Comparison of ENCODE assay signal across 17 cellular contexts in the genomic region with DNA sequence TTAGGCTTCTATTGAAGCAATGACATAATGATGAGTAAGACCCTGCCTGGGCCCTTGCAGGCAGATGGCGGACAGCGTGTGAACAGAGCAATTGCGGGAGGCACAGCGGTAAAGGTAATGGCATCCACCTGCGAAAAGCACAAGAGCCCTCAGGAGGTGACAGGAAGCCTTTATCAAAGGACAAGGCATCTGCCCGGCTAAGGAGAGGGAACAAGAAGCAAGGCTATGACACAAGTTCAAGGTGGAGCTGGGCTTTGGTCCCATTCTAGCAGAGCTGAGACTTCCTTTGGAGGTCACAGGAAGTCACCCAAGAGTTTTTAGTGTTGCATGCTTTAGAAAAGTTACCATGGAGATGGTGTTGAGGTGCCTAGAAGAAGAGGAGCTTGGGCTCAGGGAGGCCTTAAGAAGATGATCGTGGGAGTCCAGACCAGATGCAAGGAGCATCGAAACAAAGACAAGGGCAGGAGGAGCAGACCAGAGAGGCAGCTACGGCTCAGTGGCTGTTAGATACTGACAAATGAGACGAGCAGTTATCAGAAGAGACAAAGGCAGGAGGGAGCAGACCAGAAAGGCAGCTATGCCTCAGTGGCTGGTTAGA. TPM values are rescaled to one million over a fixed set of nuclear protein-coding genes. Genes with fewer than 3 reads are reported as not detected.
DNase-seq lines count a peak whose midpoint lies in the region; ATAC-seq and TF ChIP-seq lines count a peak whose summit lies in the region.
"Had no signal": no experiment of that assay in that cellular context is flagged by ENCODE, and none has a peak within 500 bp of the region (broad histone marks: within the 10 kb centered on the region; RNA-seq: fewer than 3 reads in every experiment).

No MANE protein-coding gene starts in this region.

- peaks cover 0 to 3% of the 10 kb centered on the region in 2 donors for H3K36me3 Mint-ChIP-seq in activated T-cell treated with anti-CD3 and anti-CD28 coated beads, Interleukin-2, amount 50 U/mL, for 72 hours (ENCODE audit: insufficient read depth in 2 of 2)
- H3K36me3 Mint-ChIP-seq in T-cell, result no peaks in the 10 kb centered on the region
- peaks cover 5% of the 10 kb centered on the region for H3K36me3 Mint-ChIP-seq in chondrocyte (ENCODE audit: low read depth)
- H3K36me3 Mint-ChIP-seq: natural killer cell treated with Interleukin-12 subunit alpha and Interleukin-12 subunit beta and Interleukin-15 and Interleukin-18, amount 100 ng/mL, for 72 hours had no signal

- POLR2A ChIA-PET in T-cell (lab: Charles Lee), result no interaction called here

- H3K9me3 ChIP-seq in heart right ventricle (peaks cover 0 to 12% (median 0%) of the 10 kb centered on the region in 11 donors), right atrium auricular region (peaks cover 0 to 9% of the 10 kb centered on the region in 2 donors), gastroesophageal sphincter (peaks cover 0 to 8% (median 0%) of the 10 kb centered on the region in 3 donors)
- H3K9me3 ChIP-seq: upper lobe of left lung had no signal

- no peak overlapping the region for H3K27ac Mint-ChIP-seq in activated T-cell treated with anti-CD3 and anti-CD28 coated beads, Interleukin-2, amount 50 U/mL, for 72 hours
- H3K27ac Mint-ChIP-seq in T-cell (peak overlapping the region in 1 of 2 donors; percentile 21), chondrocyte (ENCODE audit: unreplicated experiment) (no peak overlapping the region)
- H3K27ac Mint-ChIP-seq: activated CD8-positive, alpha-beta T cell treated with anti-CD3 and anti-CD28 coated beads for 36 hours; natural killer cell treated with Interleukin-12 subunit alpha and Interleukin-12 subunit beta and Interleukin-15 and Interleukin-18, amount 100 ng/mL, for 72 hours had no signal

- H3K27me3 ChIP-seq in heart right ventricle (no peaks in the 10 kb centered on the region), right atrium auricular region (no peaks in the 10 kb centered on the region), gastroesophageal sphincter (no peaks in the 10 kb centered on the region)
- H3K27me3 ChIP-seq: upper lobe of left lung had no signal

- H3K27ac ChIP-seq in heart right ventricle (peak overlapping the region in 2 of 10 donors; percentile 11 to 51), right atrium auricular region (peak overlapping the region in 1 of 2 donors; percentile 23), gastroesophageal sphincter (no peak overlapping the region)
- H3K27ac ChIP-seq: upper lobe of left lung had no signal

- CTCF ChIA-PET in T-cell (lab: Charles Lee), result no interaction called here

- no peak for TF ChIP-seq EP300 in gastroesophageal sphincter (IDR thresholded peaks at IDR 0.05)

- no peak for TF ChIP-seq POLR2A in gastroesophageal sphincter (IDR thresholded peaks at IDR 0.05)

- intact Hi-C loops in heart right ventricle (cut with DNase I), result no loop called here

- H3K4me3 ChIP-seq in heart right ventricle (no peak overlapping the region), right atrium auricular region (no peak overlapping the region), gastroesophageal sphincter (no peak overlapping the region)
- H3K4me3 ChIP-seq: upper lobe of left lung had no signal

- no peak overlapping the region for H3K4me3 Mint-ChIP-seq in activated T-cell treated with anti-CD3 and anti-CD28 coated beads, Interleukin-2, amount 50 U/mL, for 72 hours
- H3K4me3 Mint-ChIP-seq in T-cell, result no peak overlapping the region
- no peak overlapping the region for H3K4me3 Mint-ChIP-seq in chondrocyte (ENCODE audit: unreplicated experiment)
- H3K4me3 Mint-ChIP-seq: activated CD8-positive, alpha-beta T cell treated with anti-CD3 and anti-CD28 coated beads for 36 hours; natural killer cell treated with Interleukin-12 subunit alpha and Interleukin-12 subunit beta and Interleukin-15 and Interleukin-18, amount 100 ng/mL, for 72 hours had no signal

- H3K27me3 Mint-ChIP-seq in activated T-cell treated with anti-CD3 and anti-CD28 coated beads, Interleukin-2, amount 50 U/mL, for 72 hours (ENCODE audit: low read depth), result peaks cover 32% of the 10 kb centered on the region
- H3K27me3 Mint-ChIP-seq in T-cell (peaks cover 6 to 17% of the 10 kb centered on the region in 2 donors), chondrocyte (ENCODE audit: low read depth) (no peaks in the 10 kb centered on the region)

- H3K36me3 ChIP-seq in heart right ventricle (no peaks in the 10 kb centered on the region), right atrium auricular region (no peaks in the 10 kb centered on the region), gastroesophageal sphincter (no peaks in the 10 kb centered on the region)
- H3K36me3 ChIP-seq: upper lobe of left lung had no signal

- DNase-seq in heart right ventricle (peak in 1 of 2 donors; percentile 19), right atrium auricular region (ENCODE audit: low spot score) (no peak), NCI-H82 treated with DMSO at 0.1 percent for 48 hours (lab: John Stamatoyannopoulos, UW; ENCODE audit: unreplicated experiment) (no peak), T-cell (no peak), chondrocyte (ENCODE audit: low spot score) (no peak)
- DNase-seq in activated T-cell treated with anti-CD3 and anti-CD28 coated beads, Interleukin-2, amount 50 U/mL, for 72 hours, result no peak
- DNase-seq: activated CD8-positive, alpha-beta T cell treated with anti-CD3 and anti-CD28 coated beads for 36 hours; DMS 273 treated with DMSO at 0.1 percent for 48 hours; KG1; NCI-H2029; OCI-M1; small intestine; T1000; upper lobe of left lung had no signal

- WGBS in heart right ventricle, 2 donors, result 78 to 85% methylated on average over 10 of the region's 10 CpGs
- WGBS in gastroesophageal sphincter (ENCODE audit: low coverage in 1 of 2), 2 donors, result 77 to 81% methylated on average over 10 of the region's 10 CpGs

- H3K4me1 ChIP-seq in heart right ventricle (peaks cover 0 to 40% (median 11%) of the 10 kb centered on the region in 9 donors), right atrium auricular region (peaks cover 0 to 16% of the 10 kb centered on the region in 2 donors), gastroesophageal sphincter (peaks cover 0 to 12% (median 0%) of the 10 kb centered on the region in 3 donors)

- H3K4me1 Mint-ChIP-seq in activated T-cell treated with anti-CD3 and anti-CD28 coated beads, Interleukin-2, amount 50 U/mL, for 72 hours (ENCODE audit: low read depth), result peaks cover 5% of the 10 kb centered on the region
- H3K4me1 Mint-ChIP-seq in T-cell (peaks cover 0 to 5% (median 0%) of the 10 kb centered on the region in 3 donors), chondrocyte (ENCODE audit: low read depth) (peaks cover 36% of the 10 kb centered on the region)

- ATAC-seq in heart right ventricle (peak in 7 of 8 donors; percentile 29 to 68 (median 50)), HG03520 (IDR thresholded peaks at IDR 0.05; ENCODE audit: unreplicated experiment) (peak; percentile 34), gastroesophageal sphincter (peak; percentile 28), T-cell (replicated peaks in 1 of 4) (no peak)
- no peak for ATAC-seq in activated T-cell treated with anti-CD3 and anti-CD28 coated beads, Interleukin-2, amount 50 U/mL, for 72 hours (replicated peaks in 1 of 2)
- ATAC-seq: activated CD8-positive, alpha-beta T cell treated with anti-CD3 and anti-CD28 coated beads for 36 hours had no signal

- TF ChIP-seq CTCF in heart right ventricle (IDR thresholded peaks at IDR 0.05), result no peak
- no peak for TF ChIP-seq CTCF in right atrium auricular region (IDR thresholded peaks at IDR 0.05)
- TF ChIP-seq CTCF in gastroesophageal sphincter (IDR thresholded peaks at IDR 0.05), result no peak
- TF ChIP-seq CTCF in chondrocyte (IDR thresholded peaks at IDR 0.05), result no peak

- peaks cover 3 to 12% of the 10 kb centered on the region in 2 donors for H3K9me3 Mint-ChIP-seq in activated T-cell treated with anti-CD3 and anti-CD28 coated beads, Interleukin-2, amount 50 U/mL, for 72 hours
- H3K9me3 Mint-ChIP-seq in T-cell (peaks cover 0 to 7% (median 0%) of the 10 kb centered on the region in 3 donors), chondrocyte (ENCODE audit: low read depth) (peaks cover 9% of the 10 kb centered on the region)
- H3K9me3 Mint-ChIP-seq: natural killer cell treated with Interleukin-12 subunit alpha and Interleukin-12 subunit beta and Interleukin-15 and Interleukin-18, amount 100 ng/mL, for 72 hours had no signal

RNA-seq across cellular contexts. Expression of a gene that starts 34.5 kb away (rescaled TPM):
- total RNA-seq in heart right ventricle (1 to 10 TPM; 3.1 to 8.5 (median 4.5) TPM), right atrium auricular region (1 to 10 TPM; 4.2 to 8.2 TPM), gastroesophageal sphincter (10 to 100 TPM in 2 of 4 donors, 1 to 10 TPM in 2; 7.9 to 25.5 (median 11.8) TPM), T-cell (10 to 100 TPM in 1 of 5 donors, 1 to 10 TPM in 3, under 1 TPM in 1; 0.77 to 10.4 (median 2.1) TPM), chondrocyte (44.1 to 56.6 TPM (median 45.4 TPM) in 3 replicates)
- 1 to 10 TPM; 1.2 to 1.3 TPM for polyA plus RNA-seq in heart right ventricle
- total RNA-seq in activated T-cell treated with anti-CD3 and anti-CD28 coated beads, Interleukin-2, amount 50 U/mL, for 72 hours, result 1 to 10 TPM; 2.2 to 5.1 TPM

RNA-seq across cellular contexts. Expression of a gene that starts 35.0 kb away (rescaled TPM):
- total RNA-seq in heart right ventricle (under 1 TPM in 8 of 10 donors, not detected in 2; 0.07 to 0.28 (median 0.22) TPM), right atrium auricular region (under 1 TPM in 1 of 2 donors, not detected in 1; 0.28 TPM), gastroesophageal sphincter (under 1 TPM; 0.08 to 0.96 (median 0.36) TPM), T-cell (1 to 10 TPM in 1 of 5 donors, under 1 TPM in 2, not detected in 2; 0.25 to 1.3 (median 0.99) TPM), chondrocyte (1.5 to 2.4 TPM (median 2.0 TPM) in 3 replicates)
- under 1 TPM; 0.06 to 0.15 TPM for polyA plus RNA-seq in heart right ventricle
- total RNA-seq in activated T-cell treated with anti-CD3 and anti-CD28 coated beads, Interleukin-2, amount 50 U/mL, for 72 hours, result under 1 TPM in 1 of 2 donors, not detected in 1; 0.14 TPM
- total RNA-seq: activated CD8-positive, alpha-beta T cell treated with anti-CD3 and anti-CD28 coated beads for 36 hours; natural killer cell treated with Interleukin-12 subunit alpha and Interleukin-12 subunit beta and Interleukin-15 and Interleukin-18, amount 100 ng/mL, for 72 hours had no signal

Comparison
In these comparisons a context has a peak if more than half of its experiments do, and no peak if none do; other contexts are left out.
1. ATAC-seq: peak in heart right ventricle (7 of 8), HG03520 (single experiment) and gastroesophageal sphincter (single experiment); none in activated T-cell treated with anti-CD3 and anti-CD28 coated beads, Interleukin-2, amount 50 U/mL, for 72 hours (0 of 2) and T-cell (0 of 4).